10 cellular contexts compared by ENCODE assay signal in genomic region chr6:11208267-11208666, GRCh38. TPM values are rescaled to one million over a fixed set of nuclear protein-coding genes. Genes with fewer than 3 reads are reported as not detected.
DNase-seq lines count a peak whose midpoint lies in the region; ATAC-seq and TF ChIP-seq lines count a peak whose summit lies in the region.
"Had no signal": no experiment of that assay in that cellular context is flagged by ENCODE, and none has a peak within 500 bp of the region (broad histone marks: within the 10 kb centered on the region; RNA-seq: fewer than 3 reads in every experiment).

No MANE protein-coding gene starts in this region.

- no peak overlapping the region for H3K18ac ChIP-seq in mesenchymal stem cell (ENCODE audit: low read depth in 1 of 2, low read length in 2 of 2)

- peak; percentile 11 for DNase-seq in stimulated activated CD4-positive, alpha-beta T cell treated with anti-CD3 and anti-CD28 coated beads, Interleukin-1b, Interleukin-23, amount 100 ng/mL, for 48 hours
- DNase-seq in stimulated activated CD4-positive, alpha-beta T cell treated with anti-CD3 and anti-CD28 coated beads, Interleukin-4, amount 100 ng/mL, for 1 hour: no peak
- DNase-seq in activated CD4-positive, alpha-beta memory T cell treated with anti-CD3 and anti-CD28 coated beads, Interleukin-2, amount 10 ng/mL, durations not matched to agents 7 days and 5 days: no peak
- DNase-seq in mesenchymal stem cell (no peak), DMS79 treated with DMSO at 0.1 percent for 48 hours (lab: John Stamatoyannopoulos, UW) (no peak), NOMO-1 treated with DMSO at 0.1 percent for 48 hours (lab: John Stamatoyannopoulos, UW; ENCODE audit: unreplicated experiment) (no peak), nephron progenitor cell (no peak)
- DNase-seq: CD8-positive, alpha-beta memory T cell; NCI-H1694 treated with DMSO at 0.1 percent for 48 hours had no signal

- no peak overlapping the region for H3K14ac ChIP-seq in mesenchymal stem cell (ENCODE audit: low read length in 2 of 2)

- peaks cover 50% of the 10 kb centered on the region for H3K4me1 Mint-ChIP-seq in activated CD4-positive, alpha-beta memory T cell treated with anti-CD3 and anti-CD28 coated beads, Interleukin-2, amount 10 ng/mL, durations not matched to agents 7 days and 5 days
- H3K4me1 Mint-ChIP-seq in nephron progenitor cell: peaks cover 30% of the 10 kb centered on the region

- H3K27me3 ChIP-seq in mesenchymal stem cell (ENCODE audit: control insufficient read depth in 1 of 2, insufficient read depth in 1 of 2, low read length in 2 of 2): no peaks in the 10 kb centered on the region

- no peaks in the 10 kb centered on the region for H3K27me3 Mint-ChIP-seq in activated CD4-positive, alpha-beta memory T cell treated with anti-CD3 and anti-CD28 coated beads, Interleukin-2, amount 10 ng/mL, durations not matched to agents 7 days and 5 days
- H3K27me3 Mint-ChIP-seq in nephron progenitor cell (ENCODE audit: low read depth, poor library complexity): no peaks in the 10 kb centered on the region
- H3K27me3 Mint-ChIP-seq: CD8-positive, alpha-beta memory T cell had no signal

- H2BK15ac ChIP-seq in mesenchymal stem cell (ENCODE audit: low read depth, poor library complexity, severe bottlenecking): no peak overlapping the region

- POLR2A ChIA-PET in activated CD4-positive, alpha-beta memory T cell treated with anti-CD3 and anti-CD28 coated beads, Interleukin-2, amount 10 ng/mL, durations not matched to agents 7 days and 5 days (lab: Charles Lee): interaction anchor here (1.0 to 3.1 kb wide), 6 partner anchors 8 to 25 kb away, joined by 3 to 12 read pairs (median 5); partner anchors contain the start of gene NEDD9

- H3K9me3 Mint-ChIP-seq in activated CD4-positive, alpha-beta memory T cell treated with anti-CD3 and anti-CD28 coated beads, Interleukin-2, amount 10 ng/mL, durations not matched to agents 7 days and 5 days: no peaks in the 10 kb centered on the region
- H3K9me3 Mint-ChIP-seq in nephron progenitor cell: no peaks in the 10 kb centered on the region
- H3K9me3 Mint-ChIP-seq: CD8-positive, alpha-beta memory T cell had no signal

- H3K27ac ChIP-seq in mesenchymal stem cell (ENCODE audit: low read length, poor library complexity, severe bottlenecking): no peak overlapping the region

- no peak overlapping the region for H4K8ac ChIP-seq in mesenchymal stem cell (ENCODE audit: low read length)

- CTCF ChIA-PET in activated CD4-positive, alpha-beta memory T cell treated with anti-CD3 and anti-CD28 coated beads, Interleukin-2, amount 10 ng/mL, durations not matched to agents 7 days and 5 days (lab: Charles Lee): interaction anchor here (0.8 kb wide), 1 partner anchor 36 kb away, joined by 3 read pairs; no protein-coding TSS in a partner anchor

- no peak overlapping the region for H3K9ac ChIP-seq in mesenchymal stem cell (ENCODE audit: low read length)

- no peak overlapping the region for H2AFZ ChIP-seq in mesenchymal stem cell (ENCODE audit: low read depth, low read length)

- H3K4ac ChIP-seq in mesenchymal stem cell (ENCODE audit: low read depth in 1 of 2, low read length in 2 of 2): no peak overlapping the region

- H3K27ac Mint-ChIP-seq in activated CD4-positive, alpha-beta memory T cell treated with anti-CD3 and anti-CD28 coated beads, Interleukin-2, amount 10 ng/mL, durations not matched to agents 7 days and 5 days: peak overlapping the region; percentile 16
- H3K27ac Mint-ChIP-seq in nephron progenitor cell: no peak overlapping the region

- H3K9me3 ChIP-seq in mesenchymal stem cell (ENCODE audit: control insufficient read depth, low read length): no peaks in the 10 kb centered on the region

- peak overlapping the region; percentile 0 for H2AK5ac ChIP-seq in mesenchymal stem cell (ENCODE audit: low read length, severe bottlenecking)

- no peak for TF ChIP-seq CTCF in nephron progenitor cell (IDR thresholded peaks at IDR 0.05)

- H3K36me3 Mint-ChIP-seq in activated CD4-positive, alpha-beta memory T cell treated with anti-CD3 and anti-CD28 coated beads, Interleukin-2, amount 10 ng/mL, durations not matched to agents 7 days and 5 days (ENCODE audit: low read depth): peaks cover 75% of the 10 kb centered on the region
- H3K36me3 Mint-ChIP-seq in nephron progenitor cell (ENCODE audit: low read depth): peaks cover 25% of the 10 kb centered on the region

- H3K23ac ChIP-seq in mesenchymal stem cell (ENCODE audit: low read length in 2 of 2): no peak overlapping the region

- peaks cover 8% of the 10 kb centered on the region for H3K4me1 ChIP-seq in mesenchymal stem cell (ENCODE audit: control insufficient read depth, insufficient read depth, low read depth, low read length)

- H4K91ac ChIP-seq in mesenchymal stem cell (ENCODE audit: low read length): no peak overlapping the region

- no peak overlapping the region for H2BK12ac ChIP-seq in mesenchymal stem cell (ENCODE audit: low read length in 2 of 2)

- H3K36me3 ChIP-seq in mesenchymal stem cell (ENCODE audit: control insufficient read depth in 1 of 2, insufficient read depth in 2 of 2, low read depth in 1 of 2, low read length in 2 of 2): peaks cover 0 to 26% of the 10 kb centered on the region in 2 experiments

- no peak overlapping the region for H3K4me2 ChIP-seq in mesenchymal stem cell (ENCODE audit: low read length, poor library complexity, severe bottlenecking)

- H2BK120ac ChIP-seq in mesenchymal stem cell (ENCODE audit: low read depth, low read length): no peak overlapping the region

- peaks cover 24% of the 10 kb centered on the region for H3K79me1 ChIP-seq in mesenchymal stem cell (replicated peaks; ENCODE audit: low read length, poor library complexity, severe bottlenecking)

- H2BK5ac ChIP-seq in mesenchymal stem cell (ENCODE audit: low read depth, low read length, poor library complexity, severe bottlenecking): no peak overlapping the region

- no peak for ATAC-seq in HG02973 (IDR thresholded peaks at IDR 0.05; ENCODE audit: unreplicated experiment)

- H3K4me3 Mint-ChIP-seq in activated CD4-positive, alpha-beta memory T cell treated with anti-CD3 and anti-CD28 coated beads, Interleukin-2, amount 10 ng/mL, durations not matched to agents 7 days and 5 days: no peak overlapping the region
- no peak overlapping the region for H3K4me3 Mint-ChIP-seq in nephron progenitor cell

- H3K4me3 ChIP-seq in mesenchymal stem cell (ENCODE audit: insufficient read depth in 1 of 2, low read depth in 1 of 2, low read length in 2 of 2): no peak overlapping the region

- 94% methylated on average over 3 of the region's 3 CpGs for WGBS in mesenchymal stem cell

RNA-seq across cellular contexts. Expression of gene NEDD9, which starts 24.2 kb away (rescaled TPM):
- 10 to 100 TPM; 60.1 to 64.8 TPM for total RNA-seq in activated CD4-positive, alpha-beta memory T cell treated with anti-CD3 and anti-CD28 coated beads, Interleukin-2, amount 10 ng/mL, durations not matched to agents 7 days and 5 days
- 6.1 TPM for polyA plus RNA-seq in mesenchymal stem cell (2013, experiment 1 of 2)
- 6.1 TPM for polyA plus RNA-seq in mesenchymal stem cell (2013, experiment 2 of 2)
